ENCODE assay signal across 27 cellular contexts in genomic region chr5:90569084-90569483, GRCh38. TPM values are rescaled to one million over a fixed set of nuclear protein-coding genes. Genes with fewer than 3 reads are reported as not detected.
"Had no signal": no experiment of that assay in that cellular context is flagged by ENCODE, and none has a peak within 500 bp of the region (broad histone marks: within the 10 kb centered on the region; RNA-seq: fewer than 3 reads in every experiment).

No MANE protein-coding gene starts in this region.

- DNase-seq: KBM-7, NCI-H1092, NCI-H1105 treated with DMSO at 0.1 percent for 48 hours, NCI-H1417 treated with DMSO at 0.1 percent for 48 hours, NCI-H146, NCI-H1694 treated with DMSO at 0.1 percent for 48 hours, NCI-H1930, NCI-H2081, NCI-H2107, NCI-H2171 treated with DMSO at 0.1 percent for 48 hours, NCI-H345, NCI-H524, NCI-H69, NCI-H774, PC-9, Peyer's patch, SHP77 treated with DMSO at 0.1 percent for 48 hours, SJCRH30, T-helper 1 cell, T-helper 17 cell had no signal

- H3K9me3 ChIP-seq: Peyer's patch, SJCRH30 had no signal

- H3K27me3 ChIP-seq: Peyer's patch, SJCRH30 had no signal

- H3K4me1 ChIP-seq: Peyer's patch had no signal

- H3K4me3 ChIP-seq: PC-9, Peyer's patch, SJCRH30 had no signal

- H3K4me2 ChIP-seq: PC-9 had no signal

- H3K9me3 Mint-ChIP-seq: T-helper 2 cell treated with Interferon-gamma antibody and Interleukin-4, amounts not matched to agents 5 μg/mL and 100 μg/mL, for 36 hours had no signal

- H3K4me3 Mint-ChIP-seq: IgD-negative memory B cell; T-helper 17 cell; T-helper 2 cell treated with Interferon-gamma antibody and Interleukin-4, amounts not matched to agents 5 μg/mL and 100 μg/mL, for 36 hours had no signal

- H2AFZ ChIP-seq: PC-9 had no signal

- H3K4me1 Mint-ChIP-seq: IgD-negative memory B cell, T-helper 17 cell had no signal

- H3K27ac Mint-ChIP-seq: IgD-negative memory B cell; T-helper 17 cell; T-helper 2 cell treated with Interferon-gamma antibody and Interleukin-4, amounts not matched to agents 5 μg/mL and 100 μg/mL, for 36 hours had no signal

- ATAC-seq: Right ventricle myocardium inferior, SK-N-SH treated with all-trans-retinoic acid at 6 μM for 48 hours, T-helper 17 cell had no signal

- H3K27ac ChIP-seq: HL-60, PC-9, Peyer's patch, SJCRH30 had no signal

- H3K36me3 ChIP-seq: Peyer's patch, SJCRH30 had no signal

- FAIRE-seq: HTR-8/SVneo had no signal

RNA-seq across cellular contexts. Expression of gene ADGRV1, which starts 10.5 kb away (rescaled TPM):
- total RNA-seq: MCF 10A, Right ventricle myocardium inferior had no signal
- polyA plus RNA-seq: IgD-negative memory B cell had no signal
